22 cellular contexts compared by ENCODE assay signal in the genomic region with DNA sequence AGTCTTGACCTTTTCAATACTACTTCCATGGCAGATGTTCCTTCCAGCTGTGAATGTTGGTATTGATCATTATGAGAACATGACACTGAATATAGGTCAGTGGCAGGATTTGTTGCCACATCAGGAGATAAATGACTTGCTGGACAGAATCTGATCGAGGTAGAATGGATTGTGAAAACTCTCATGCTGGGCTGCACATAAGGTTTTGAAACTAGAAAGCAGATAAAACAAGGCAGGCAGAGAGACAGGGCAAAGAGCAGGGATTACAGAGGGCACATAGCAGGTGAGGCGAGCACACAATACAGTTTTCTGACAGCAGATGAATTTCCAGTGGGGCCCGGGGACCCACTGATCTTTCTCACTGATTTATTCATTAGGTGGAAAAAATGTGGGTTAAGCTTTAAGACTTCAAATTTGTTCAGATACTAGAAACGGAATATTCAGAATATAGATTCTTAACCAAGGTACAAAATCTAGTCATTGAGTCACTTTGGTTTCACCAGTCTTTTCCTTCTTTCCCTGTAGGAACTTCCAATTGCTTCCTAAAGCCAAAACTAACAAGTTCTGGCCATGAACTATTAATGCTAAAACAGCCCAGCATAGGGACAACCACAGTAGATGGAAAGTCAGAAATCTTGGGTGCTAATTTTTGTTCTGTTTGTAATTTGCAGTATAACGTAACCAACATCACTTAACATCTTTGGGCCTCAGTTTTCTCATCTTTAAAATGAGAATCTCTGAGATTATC.
DNase-seq lines count a peak whose midpoint lies in the region; ATAC-seq and TF ChIP-seq lines count a peak whose summit lies in the region.
"Had no signal": no experiment of that assay in that cellular context is flagged by ENCODE, and none has a peak within 500 bp of the region (broad histone marks: within the 10 kb centered on the region; RNA-seq: fewer than 3 reads in every experiment).

No MANE protein-coding gene starts in this region.

- DNase-seq in AG10803 (ENCODE audit: low read depth) (peak; percentile 15), OCI-M1 (lab: John Stamatoyannopoulos, UW) (peak; percentile 7), fibroblast of mammary gland (ENCODE audit: low read depth) (peak; percentile 31), NCI-H146 (lab: John Stamatoyannopoulos, UW) (no peak), MV-4-11 (lab: John Stamatoyannopoulos, UW) (no peak), glomerular visceral epithelial cell (ENCODE audit: extremely low spot score) (no peak)
- DNase-seq: CD4-positive, CD25-positive, alpha-beta regulatory T cell; DMS153; DND-41; H7; NCI-H1694; NCI-H2081; NCI-H2227 treated with DMSO at 0.1 percent for 48 hours; NCI-H526 treated with DMSO at 0.1 percent for 48 hours; Right ventricle myocardium superior; RPMI8226 had no signal

- H2AFZ ChIP-seq in neural cell (ENCODE audit: low read depth, low read length): no peak overlapping the region

- TF ChIP-seq RAD21 in neural cell (conservative IDR thresholded peaks at IDR 0.05): no peak

- no peak for TF ChIP-seq EP300 in neural cell (conservative IDR thresholded peaks at IDR 0.05; ENCODE audit: poor library complexity, severe bottlenecking)

- H3K9me2 ChIP-seq in neural cell (ENCODE audit: insufficient read depth, low read length): no peaks in the 10 kb centered on the region

- H3F3A ChIP-seq in neural cell (ENCODE audit: insufficient read depth, low read length, poor library complexity, severe bottlenecking): no peaks in the 10 kb centered on the region

- ATAC-seq in GM19455 (IDR thresholded peaks at IDR 0.05; ENCODE audit: unreplicated experiment): no peak
- ATAC-seq: K562 had no signal

- no peaks in the 10 kb centered on the region for H4K20me1 ChIP-seq in neural cell (ENCODE audit: insufficient read depth)
- H4K20me1 ChIP-seq: BLaER1 had no signal

- no peak overlapping the region for H3K4me2 ChIP-seq in neural cell (ENCODE audit: low read length)
- H3K4me2 ChIP-seq: BLaER1 had no signal

- no peak overlapping the region for H3K27ac ChIP-seq in neural cell (ENCODE audit: low read length)
- H3K27ac ChIP-seq: BLaER1, SJSA1 had no signal

- TF ChIP-seq CTCF in AG10803 (conservative IDR thresholded peaks at IDR 0.05; ENCODE audit: low read length) (no peak), fibroblast of mammary gland (conservative IDR thresholded peaks at IDR 0.05; ENCODE audit: control insufficient read depth, insufficient read depth, low read depth, low read length) (no peak), neural cell (IDR thresholded peaks at IDR 0.05; ENCODE audit: poor library complexity, severe bottlenecking) (no peak)

- no peaks in the 10 kb centered on the region for H3K9me3 ChIP-seq in neural cell (ENCODE audit: low read length)
- H3K9me3 ChIP-seq: BLaER1, SJSA1 had no signal

- no peaks in the 10 kb centered on the region for H3K79me2 ChIP-seq in neural cell (replicated peaks; ENCODE audit: insufficient read depth, low read length)

- no peak overlapping the region for H3K4me3 ChIP-seq in AG10803 (ENCODE audit: low read length)
- no peak overlapping the region for H3K4me3 ChIP-seq in fibroblast of mammary gland (ENCODE audit: control insufficient read depth, low read depth, low read length)
- H3K4me3 ChIP-seq in neural cell (ENCODE audit: low read length): no peak overlapping the region
- H3K4me3 ChIP-seq: BLaER1, K562, MG63, SJSA1 had no signal

- no peaks in the 10 kb centered on the region for H3K36me3 ChIP-seq in neural cell (ENCODE audit: insufficient read depth, low read length)
- H3K36me3 ChIP-seq: BLaER1, MG63, SJSA1 had no signal

- no peak overlapping the region for H3K9ac ChIP-seq in neural cell (ENCODE audit: low read length)
- H3K9ac ChIP-seq: BLaER1 had no signal

- no peaks in the 10 kb centered on the region for H3K27me3 ChIP-seq in neural cell (ENCODE audit: insufficient read depth, low read depth, low read length)
- H3K27me3 ChIP-seq: BLaER1, MG63, SJSA1 had no signal

TF ChIP-seq in neural cell, 6 proteins besides CTCF, POLR2A, EP300 and RAD21:
- no peak for TF ChIP-seq MXI1 (conservative IDR thresholded peaks at IDR 0.05; ENCODE audit: poor library complexity, severe bottlenecking)
- peak; percentile 16 for TF ChIP-seq POLR2AphosphoS5 (IDR thresholded peaks at IDR 0.05)
- TF ChIP-seq, protein P1, sequence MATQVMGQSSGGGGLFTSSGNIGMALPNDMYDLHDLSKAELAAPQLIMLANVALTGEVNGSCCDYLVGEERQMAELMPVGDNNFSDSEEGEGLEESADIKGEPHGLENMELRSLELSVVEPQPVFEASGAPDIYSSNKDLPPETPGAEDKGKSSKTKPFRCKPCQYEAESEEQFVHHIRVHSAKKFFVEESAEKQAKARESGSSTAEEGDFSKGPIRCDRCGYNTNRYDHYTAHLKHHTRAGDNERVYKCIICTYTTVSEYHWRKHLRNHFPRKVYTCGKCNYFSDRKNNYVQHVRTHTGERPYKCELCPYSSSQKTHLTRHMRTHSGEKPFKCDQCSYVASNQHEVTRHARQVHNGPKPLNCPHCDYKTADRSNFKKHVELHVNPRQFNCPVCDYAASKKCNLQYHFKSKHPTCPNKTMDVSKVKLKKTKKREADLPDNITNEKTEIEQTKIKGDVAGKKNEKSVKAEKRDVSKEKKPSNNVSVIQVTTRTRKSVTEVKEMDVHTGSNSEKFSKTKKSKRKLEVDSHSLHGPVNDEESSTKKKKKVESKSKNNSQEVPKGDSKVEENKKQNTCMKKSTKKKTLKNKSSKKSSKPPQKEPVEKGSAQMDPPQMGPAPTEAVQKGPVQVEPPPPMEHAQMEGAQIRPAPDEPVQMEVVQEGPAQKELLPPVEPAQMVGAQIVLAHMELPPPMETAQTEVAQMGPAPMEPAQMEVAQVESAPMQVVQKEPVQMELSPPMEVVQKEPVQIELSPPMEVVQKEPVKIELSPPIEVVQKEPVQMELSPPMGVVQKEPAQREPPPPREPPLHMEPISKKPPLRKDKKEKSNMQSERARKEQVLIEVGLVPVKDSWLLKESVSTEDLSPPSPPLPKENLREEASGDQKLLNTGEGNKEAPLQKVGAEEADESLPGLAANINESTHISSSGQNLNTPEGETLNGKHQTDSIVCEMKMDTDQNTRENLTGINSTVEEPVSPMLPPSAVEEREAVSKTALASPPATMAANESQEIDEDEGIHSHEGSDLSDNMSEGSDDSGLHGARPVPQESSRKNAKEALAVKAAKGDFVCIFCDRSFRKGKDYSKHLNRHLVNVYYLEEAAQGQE (IDR thresholded peaks at IDR 0.05; ENCODE audit: borderline replicate concordance): no peak
TF ChIP-seq in neural cell: peak in this region for 1.

Comparison
In these comparisons a context has a peak if more than half of its experiments do, and no peak if none do; other contexts are left out.
1. DNase-seq: peak in AG10803 (single experiment), OCI-M1 (single experiment) and fibroblast of mammary gland (single experiment); none in NCI-H146 (single experiment), MV-4-11 (single experiment) and glomerular visceral epithelial cell (single experiment).